9 cellular contexts compared by ENCODE assay signal in genomic region chr20:24027229-24027628, GRCh38.
DNase-seq lines count a peak whose midpoint lies in the region; ATAC-seq and FAIRE-seq lines count a peak whose summit lies in the region.
"Had no signal": no experiment of that assay in that cellular context is flagged by ENCODE, and none has a peak within 500 bp of the region (broad histone marks: within the 10 kb centered on the region; RNA-seq: fewer than 3 reads in every experiment).

No MANE protein-coding gene starts in this region.

- no peak for FAIRE-seq in RCC 7860 (lab: Jason Lieb, UNC)
- FAIRE-seq: astrocyte had no signal

- DNase-seq in COLO829 (ENCODE audit: low spot score) (peak; percentile 68), germinal center (ENCODE audit: low spot score) (peak; percentile 8), RCC 7860 (ENCODE audit: low spot score) (no peak), DMS 273 (lab: John Stamatoyannopoulos, UW; ENCODE audit: unreplicated experiment) (no peak)
- DNase-seq in activated CD8-positive, alpha-beta memory T cell treated with anti-CD3 and anti-CD28 coated beads for 4 hours (ENCODE audit: low read depth in 2 of 2), result peak; percentile 41 to 66
- DNase-seq in stimulated activated CD4-positive, alpha-beta T cell treated with anti-CD3 and anti-CD28 coated beads, Interleukin-4, amount 100 ng/mL, for 24 hours, result peak; percentile 68

- ATAC-seq in HG03460 (IDR thresholded peaks at IDR 0.05; ENCODE audit: unreplicated experiment) (peak; percentile 84), HG02973 (IDR thresholded peaks at IDR 0.05; ENCODE audit: unreplicated experiment) (no peak)

Comparison
In these comparisons a context has a peak if more than half of its experiments do, and no peak if none do; other contexts are left out.
1. DNase-seq: peak in COLO829 (single experiment), activated CD8-positive, alpha-beta memory T cell treated with anti-CD3 and anti-CD28 coated beads for 4 hours (2 of 2), germinal center (single experiment) and stimulated activated CD4-positive, alpha-beta T cell treated with anti-CD3 and anti-CD28 coated beads, Interleukin-4, amount 100 ng/mL, for 24 hours (single experiment); none in RCC 7860 (single experiment) and DMS 273 (single experiment).